9 cellular contexts compared by ENCODE assay signal in the genomic region with DNA sequence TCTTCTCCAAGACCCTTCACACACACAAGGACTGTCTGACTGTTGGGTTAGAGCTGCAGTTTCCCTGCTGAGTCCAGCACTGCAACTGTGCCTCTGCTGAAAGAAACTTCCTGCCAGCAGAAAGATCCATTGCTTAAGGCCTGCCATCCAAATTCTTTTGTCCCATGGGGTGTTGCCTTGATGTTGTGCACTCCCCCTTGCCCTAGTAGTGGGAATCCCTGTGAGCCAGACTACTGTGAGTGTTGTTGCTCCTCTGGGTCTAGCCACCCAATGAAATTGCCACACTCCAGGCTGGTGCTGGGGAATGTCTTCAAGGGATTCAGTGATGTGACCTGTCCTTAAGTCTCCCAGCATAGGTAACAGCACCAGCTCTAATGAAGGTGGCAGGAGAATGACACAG.
"Had no signal": no experiment of that assay in that cellular context is flagged by ENCODE, and none has a peak within 500 bp of the region (broad histone marks: within the 10 kb centered on the region; RNA-seq: fewer than 3 reads in every experiment).

No MANE protein-coding gene starts in this region.

- DNase-seq: H7, HFFc6, IMR-90, KG1 had no signal

- H3K36me3 ChIP-seq: HAP-1 had no signal

- H3K4me3 Mint-ChIP-seq: GM23338, HFFc6 had no signal

- H3K4me2 ChIP-seq: GM23338 had no signal

- H3K4me3 ChIP-seq: GM23338, HAP-1, K562 had no signal

- H3K27ac Mint-ChIP-seq: GM23338, HFFc6 had no signal

- FAIRE-seq: HTR-8/SVneo, K562 had no signal

- ATAC-seq: GM23338, HCT116, K562 had no signal

- H2AFZ ChIP-seq: GM23338 had no signal
